Comparison of ENCODE assay signal across 8 cellular contexts in the genomic region with DNA sequence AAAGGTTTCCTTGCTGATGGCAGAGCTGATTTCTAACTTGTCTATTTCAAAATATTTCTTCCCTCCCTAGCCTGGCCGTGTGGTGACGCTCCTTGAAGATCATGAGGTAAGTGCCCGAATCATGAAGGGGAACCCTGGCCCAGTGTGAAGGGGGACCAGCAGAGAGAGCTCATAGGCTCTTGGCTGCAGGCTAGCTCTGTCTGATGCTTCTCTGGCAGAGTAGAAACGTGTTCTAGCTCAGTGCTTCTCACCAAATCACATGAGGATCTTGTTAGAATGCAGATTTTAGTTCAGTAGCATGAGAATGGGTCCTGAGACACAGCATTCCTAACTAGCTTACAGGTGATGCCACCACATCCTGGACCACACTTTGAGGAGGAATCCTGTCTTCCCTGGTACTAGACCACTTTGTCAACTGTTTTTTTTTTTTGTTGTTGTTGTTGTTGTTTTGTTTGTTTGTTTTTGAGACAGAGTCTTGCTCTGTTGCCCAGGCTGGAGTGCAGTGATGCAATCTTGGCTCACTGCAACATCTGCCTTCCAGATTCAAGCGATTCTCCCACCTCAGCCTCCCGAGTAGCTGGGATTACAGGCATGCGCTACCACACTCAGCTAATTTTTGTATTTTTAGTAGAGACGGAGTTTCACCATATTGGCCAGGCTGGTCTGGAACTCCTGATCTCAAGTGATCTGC. TPM values are rescaled to one million over a fixed set of nuclear protein-coding genes. Genes with fewer than 3 reads are reported as not detected.
DNase-seq lines count a peak whose midpoint lies in the region; ATAC-seq and TF ChIP-seq lines count a peak whose summit lies in the region.
"Not testable (repeated sequence)": the region's sequence is repeated elsewhere in the genome, so short reads cannot be mapped to it uniquely, and the experiment has no call there.

No MANE protein-coding gene starts in this region.

- peak overlapping the region; percentile 77 for H3K14ac ChIP-seq in IMR-90 (replicated peaks; ENCODE audit: low read depth, low read length)

- not testable (repeated sequence) for TF ChIP-seq POLR2A in IMR-90 (IDR thresholded peaks at IDR 0.05; ENCODE audit: low read depth, low read length)

- H3K4ac ChIP-seq in IMR-90 (ENCODE audit: low read depth, low read length): peak overlapping the region; percentile 87

- peaks cover 32% of the 10 kb centered on the region for H3K9me1 ChIP-seq in IMR-90 (ENCODE audit: insufficient read depth, low read length)

- 40% methylated on average over 2 of the region's 8 CpGs; no CpG with 5 or more reads in 1 of the 2 experiments for WGBS in IMR-90 (ENCODE audit: extremely low coverage in 2 of 2, insufficient read length in 1 of 2), 2 experiments
- 75 to 83% methylated on average over 7 to 8 of the region's 8 CpGs for WGBS in endodermal cell (ENCODE audit: insufficient coverage in 1 of 2, insufficient read length in 1 of 2), 2 experiments

- H3K23ac ChIP-seq in IMR-90 (ENCODE audit: low read depth, low read length): peak overlapping the region; percentile 98

- H3K9me3 Mint-ChIP-seq in CD8-positive, alpha-beta T cell; activated naive CD8-positive, alpha-beta T cell treated with anti-CD3 and anti-CD28 coated beads, Interleukin-2, amount 50 U/mL, for 24 hours; endodermal cell; immature natural killer cell: not testable (repeated sequence)

- H4K5ac ChIP-seq in IMR-90 (ENCODE audit: low read depth, low read length): not testable (repeated sequence)

- peak overlapping the region; percentile 73 for H3K4me3 ChIP-seq in CD8-positive, alpha-beta T cell (ENCODE audit: low read depth, low read length)
- H3K4me3 ChIP-seq in IMR-90 (ENCODE audit: insufficient read depth, low read depth, low read length): peak overlapping the region; percentile 70
- peak overlapping the region; percentile 90 for H3K4me3 ChIP-seq in endodermal cell (ENCODE audit: low read length)
- peak overlapping the region; percentile 85 for H3K4me3 ChIP-seq in neutrophil (ENCODE audit: low read depth in 1 of 2, low read length in 1 of 2)
- peak overlapping the region; percentile 77 to 87 for H3K4me3 ChIP-seq in tibial artery

- H3K36me3 ChIP-seq in CD8-positive, alpha-beta T cell (ENCODE audit: insufficient read depth, low read length); endodermal cell (ENCODE audit: control insufficient read depth, insufficient read depth, low read length); neutrophil; tibial artery: not testable (repeated sequence)
- peaks cover 28% of the 10 kb centered on the region for H3K36me3 ChIP-seq in IMR-90 (ENCODE audit: control insufficient read depth, insufficient read depth, low read length)

- H3K9ac ChIP-seq in IMR-90 (ENCODE audit: low read depth, low read length): peak overlapping the region; percentile 80
- H3K9ac ChIP-seq in endodermal cell (ENCODE audit: extremely low read depth, low read length, poor library complexity, severe bottlenecking): peak overlapping the region; percentile 90

- H3K27me3 Mint-ChIP-seq in CD8-positive, alpha-beta T cell (ENCODE audit: low read depth); activated naive CD8-positive, alpha-beta T cell treated with anti-CD3 and anti-CD28 coated beads, Interleukin-2, amount 50 U/mL, for 24 hours: not testable (repeated sequence)
- H3K27me3 Mint-ChIP-seq in T-helper 17 cell (peaks cover 23% of the 10 kb centered on the region), endodermal cell (ENCODE audit: insufficient read depth) (peaks cover 30% of the 10 kb centered on the region), immature natural killer cell (ENCODE audit: low read depth in 3 of 3) (peaks cover 4 to 12% (median 9%) of the 10 kb centered on the region in 3 donors)

- TF ChIP-seq CTCF in CD8-positive, alpha-beta T cell (IDR thresholded peaks at IDR 0.05); IMR-90 (conservative IDR thresholded peaks at IDR 0.05; ENCODE audit: low read depth, low read length); endodermal cell (conservative IDR thresholded peaks at IDR 0.05); neutrophil (IDR thresholded peaks at IDR 0.05); tibial artery (IDR thresholded peaks at IDR 0.05): not testable (repeated sequence)

- dilution Hi-C loops in IMR-90 (cut with HindIII; ENCODE audit: low sequenced_read_pairs, unreplicated experiment): not testable (repeated sequence)

- H2BK120ac ChIP-seq in IMR-90 (ENCODE audit: low read depth, low read length): peak overlapping the region; percentile 4

- BruUV-seq in IMR-90 (replicated peaks; lab: Mats Ljungman, UMichigan): TSS peak; percentile 67

- peak overlapping the region; percentile 37 for H2BK5ac ChIP-seq in IMR-90 (ENCODE audit: low read depth, low read length, poor library complexity, severe bottlenecking)

- intact Hi-C loops in CD8-positive, alpha-beta T cell (cut with DNase I, micrococcal nuclease): loop anchor here (5.0 kb wide), 2 partner anchors 278 to 797 kb away; partner anchors contain the start of genes CHP1 (in 1 of the 2) and EXD1 (in 1 of the 2)
- intact Hi-C loops in IMR-90 (cut with micrococcal nuclease): loop anchor here (5.0 kb wide), 1 partner anchor 63 kb away; no protein-coding TSS in a partner anchor
- intact Hi-C loops in tibial artery (cut with DNase I; ENCODE audit: low total_unique reads): not testable (repeated sequence)

- H2AK5ac ChIP-seq in IMR-90 (ENCODE audit: low read depth, low read length): peak overlapping the region; percentile 3; the same call in 1 of the 2 replicates

- not testable (repeated sequence) for H3K27ac ChIP-seq in CD8-positive, alpha-beta T cell (ENCODE audit: low read depth, low read length); endodermal cell (ENCODE audit: low read depth, low read length); neutrophil
- H3K27ac ChIP-seq in IMR-90 (ENCODE audit: insufficient read depth, low read length) (peak overlapping the region; percentile 73), tibial artery (peak overlapping the region; percentile 81 to 82)

- peak overlapping the region; percentile 54; the same call in 1 of the 2 replicates for H3K56ac ChIP-seq in IMR-90 (ENCODE audit: extremely low read depth, insufficient read depth, low read length)

- not testable (repeated sequence) for ATAC-seq in CD8-positive, alpha-beta T cell; IMR-90 (ENCODE audit: low read depth); T-helper 17 cell; activated naive CD8-positive, alpha-beta T cell treated with anti-CD3 and anti-CD28 coated beads, Interleukin-2, amount 50 U/mL, for 24 hours

- H4K8ac ChIP-seq in IMR-90 (ENCODE audit: low read depth in 2 of 2, low read length in 2 of 2): peak overlapping the region; percentile 48 to 83; a peak in 2 of 4 replicates

- POLR2A ChIA-PET in CD8-positive, alpha-beta T cell (lab: Charles Lee): interaction anchor here (3.5 kb wide), 1 partner anchor 13 kb away, joined by 28 read pairs; no protein-coding TSS in a partner anchor
- POLR2A ChIA-PET in IMR-90 (lab: Charles Lee; ENCODE audit: unreplicated experiment): interaction anchor here (0.6 to 1.2 kb wide), 4 partner anchors 58 to 826 kb away, joined by 3 to 12 read pairs (median 4); no protein-coding TSS in a partner anchor

- H3K18ac ChIP-seq in IMR-90 (ENCODE audit: low read depth, low read length): not testable (repeated sequence)

- H3K9me3 ChIP-seq in CD8-positive, alpha-beta T cell (ENCODE audit: low read length); IMR-90 (ENCODE audit: control insufficient read depth, insufficient read depth, low read length); T-helper 17 cell (ENCODE audit: control insufficient read depth, low read length, poor library complexity, severe bottlenecking); endodermal cell (ENCODE audit: control insufficient read depth, low read length); neutrophil; tibial artery: not testable (repeated sequence)

- CTCF ChIA-PET in CD8-positive, alpha-beta T cell (lab: Charles Lee): interaction anchor here (0.6 to 1.3 kb wide), 4 partner anchors 12 to 172 kb away, joined by 3 to 5 read pairs (median 4); no protein-coding TSS in a partner anchor
- CTCF ChIA-PET in IMR-90 (lab: Yijun Ruan, JAX): interaction anchor here (0.9 to 4.6 kb wide), 3 partner anchors 13 to 64 kb away, joined by 5 to 23 read pairs (median 11); no protein-coding TSS in a partner anchor

- H3K4me1 Mint-ChIP-seq in CD8-positive, alpha-beta T cell (ENCODE audit: low read depth): peaks cover 16% of the 10 kb centered on the region
- H3K4me1 Mint-ChIP-seq in T-helper 17 cell: peaks cover 30% of the 10 kb centered on the region
- peaks cover 43% of the 10 kb centered on the region for H3K4me1 Mint-ChIP-seq in activated naive CD8-positive, alpha-beta T cell treated with anti-CD3 and anti-CD28 coated beads, Interleukin-2, amount 50 U/mL, for 24 hours
- H3K4me1 Mint-ChIP-seq in endodermal cell: peaks cover 12% of the 10 kb centered on the region
- peaks cover 17 to 27% of the 10 kb centered on the region in 2 donors for H3K4me1 Mint-ChIP-seq in immature natural killer cell

- H3K4me2 ChIP-seq in IMR-90 (ENCODE audit: low read depth, low read length): peak overlapping the region; percentile 85

- peak overlapping the region; percentile 93 for H3K4me3 Mint-ChIP-seq in CD8-positive, alpha-beta T cell
- H3K4me3 Mint-ChIP-seq in T-helper 17 cell (peak overlapping the region; percentile 92), endodermal cell (peak overlapping the region; percentile 77), immature natural killer cell (peak overlapping the region; percentile 88 to 93 (median 91))
- H3K4me3 Mint-ChIP-seq in activated naive CD8-positive, alpha-beta T cell treated with anti-CD3 and anti-CD28 coated beads, Interleukin-2, amount 50 U/mL, for 24 hours: peak overlapping the region; percentile 88

- H4K20me1 ChIP-seq in IMR-90 (ENCODE audit: insufficient read depth, low read length): peaks cover 55% of the 10 kb centered on the region

- peaks cover 12% of the 10 kb centered on the region for H3K4me1 ChIP-seq in CD8-positive, alpha-beta T cell (ENCODE audit: insufficient read depth, low read length)
- peaks cover 31% of the 10 kb centered on the region for H3K4me1 ChIP-seq in IMR-90 (ENCODE audit: control insufficient read depth, insufficient read depth, low read length)
- H3K4me1 ChIP-seq in endodermal cell (ENCODE audit: control insufficient read depth, insufficient read depth, low read length): not testable (repeated sequence)
- H3K4me1 ChIP-seq in neutrophil (ENCODE audit: control insufficient read depth in 1 of 2, insufficient read depth in 1 of 2, low read depth in 1 of 2, low read length in 1 of 2): peaks cover 16 to 18% of the 10 kb centered on the region in 2 experiments
- H3K4me1 ChIP-seq in tibial artery: peaks cover 0 to 55% (median 39%) of the 10 kb centered on the region in 4 donors

- not testable (repeated sequence) for DNase-seq in CD8-positive, alpha-beta T cell; IMR-90; T-helper 17 cell; activated naive CD8-positive, alpha-beta T cell treated with anti-CD3 and anti-CD28 coated beads, Interleukin-2, amount 50 U/mL, for 24 hours; endodermal cell; immature natural killer cell; tibial artery

- H2BK15ac ChIP-seq in IMR-90 (ENCODE audit: low read depth, low read length): not testable (repeated sequence)

- in situ Hi-C loops in IMR-90 (cut with MboI; ENCODE audit: low sequenced_read_pairs): not testable (repeated sequence)

- H3K36me3 Mint-ChIP-seq in CD8-positive, alpha-beta T cell; T-helper 17 cell (ENCODE audit: low read depth); endodermal cell (ENCODE audit: low read depth); immature natural killer cell: not testable (repeated sequence)
- H3K36me3 Mint-ChIP-seq in activated naive CD8-positive, alpha-beta T cell treated with anti-CD3 and anti-CD28 coated beads, Interleukin-2, amount 50 U/mL, for 24 hours (ENCODE audit: low read depth): peaks cover 28% of the 10 kb centered on the region

- H3K27ac Mint-ChIP-seq in CD8-positive, alpha-beta T cell: peak overlapping the region; percentile 37
- H3K27ac Mint-ChIP-seq in T-helper 17 cell (peak overlapping the region; percentile 45), endodermal cell (peak overlapping the region; percentile 48), immature natural killer cell (peak overlapping the region in 3 of 6 donors; percentile 36 to 64 (median 43))
- peak overlapping the region; percentile 96 for H3K27ac Mint-ChIP-seq in activated naive CD8-positive, alpha-beta T cell treated with anti-CD3 and anti-CD28 coated beads, Interleukin-2, amount 50 U/mL, for 24 hours

- H3K79me1 ChIP-seq in IMR-90 (ENCODE audit: low read depth in 1 of 2, low read length in 2 of 2): peaks cover 18 to 62% of the 10 kb centered on the region in 2 experiments

- H2BK20ac ChIP-seq in IMR-90 (ENCODE audit: low read depth, low read length): not testable (repeated sequence)

- H4K91ac ChIP-seq in IMR-90 (ENCODE audit: insufficient read depth, low read depth, low read length): peak overlapping the region; percentile 66

- H2AK9ac ChIP-seq in IMR-90 (replicated peaks; ENCODE audit: low read depth, low read length, poor library complexity): peak overlapping the region; percentile 99

- peak overlapping the region; percentile 96 for H2AFZ ChIP-seq in IMR-90 (replicated peaks; ENCODE audit: low read length, poor library complexity)

- not testable (repeated sequence) for H3K27me3 ChIP-seq in CD8-positive, alpha-beta T cell (ENCODE audit: insufficient read depth, low read length); IMR-90 (ENCODE audit: control insufficient read depth, insufficient read depth, low read length); endodermal cell (ENCODE audit: control insufficient read depth, insufficient read depth, low read length, poor library complexity, severe bottlenecking); neutrophil; tibial artery

- not testable (repeated sequence) for TF ChIP-seq RAD21 in IMR-90 (IDR thresholded peaks at IDR 0.05; ENCODE audit: low read length)

RNA-seq across cellular contexts. Expression of gene CHAC1, which starts 1.0 kb away (rescaled TPM):
- under 1 TPM; 0.22 to 0.69 TPM for total RNA-seq in CD8-positive, alpha-beta T cell
- total RNA-seq in IMR-90 (2012; rRNA removed): 41.9 and 51.3 TPM in 2 replicates
- 72.5 and 77.8 TPM in 2 replicates for polyA plus RNA-seq in IMR-90 (2012; rRNA removed)
- 40.3 and 108 TPM in 2 replicates for polyA plus RNA-seq in IMR-90 (2012; cell fraction: cytosol; rRNA removed)
- 31.6 and 74.8 TPM in 2 replicates for polyA plus RNA-seq in IMR-90 (2012; cell fraction: nucleus; rRNA removed; ENCODE audit: low replicate concordance)
- under 1 TPM; 0.35 to 0.70 TPM for total RNA-seq in T-helper 17 cell
- 1 to 10 TPM; 6.8 to 9.0 TPM for total RNA-seq in endodermal cell
- polyA plus RNA-seq in endodermal cell (2013, experiment 1 of 2): 28.5 TPM
- 11.2 TPM for polyA plus RNA-seq in endodermal cell (2013, experiment 2 of 2)
- under 1 TPM in 1 of 3 donors, not detected in 2; 0.77 TPM for polyA plus RNA-seq in immature natural killer cell

RNA-seq across cellular contexts. Expression of gene DLL4, which starts 25.2 kb away (rescaled TPM):
- under 1 TPM; 0.08 TPM for total RNA-seq in CD8-positive, alpha-beta T cell
- total RNA-seq in IMR-90 (2012; rRNA removed) (1.7 and 1.8 TPM in 2 replicates), T-helper 17 cell (not detected), endodermal cell (under 1 TPM; 0.20 to 0.64 TPM)
- polyA plus RNA-seq in IMR-90 (2012; rRNA removed) (3.4 and 3.6 TPM in 2 replicates), immature natural killer cell (not detected)
- polyA plus RNA-seq in IMR-90 (2012; cell fraction: cytosol; rRNA removed): 2.3 and 2.9 TPM in 2 replicates
- 2.4 and 5.1 TPM in 2 replicates for polyA plus RNA-seq in IMR-90 (2012; cell fraction: nucleus; rRNA removed; ENCODE audit: low replicate concordance)
- 0.64 TPM for polyA plus RNA-seq in endodermal cell (2013, experiment 1 of 2)
- polyA plus RNA-seq in endodermal cell (2013, experiment 2 of 2): 0.66 TPM

Comparison
In these comparisons a context has a peak if more than half of its experiments do, and no peak if none do; other contexts are left out.
1. RNA of gene CHAC1, which starts 1.0 kb away (total RNA-seq): 41.9 to 51.3 TPM in IMR-90 and 6.8 to 9.0 TPM in endodermal cell; 0.35 to 0.70 TPM in T-helper 17 cell and 0.22 to 0.69 TPM in CD8-positive, alpha-beta T cell; every median in the first group is over 4 times any median in the second.
2. Peak in every context shown above with its lines, with median percentiles within 50 percentile points of each other: H3K4me3 ChIP-seq and H3K4me3 Mint-ChIP-seq.